In genomic region chr9:129549139-129549538, GRCh38 we compare ENCODE assay signal across 10 cellular contexts.
DNase-seq lines count a peak whose midpoint lies in the region; ATAC-seq and TF ChIP-seq lines count a peak whose summit lies in the region.
"Had no signal": no experiment of that assay in that cellular context is flagged by ENCODE, and none has a peak within 500 bp of the region (broad histone marks: within the 10 kb centered on the region; RNA-seq: fewer than 3 reads in every experiment).

No MANE protein-coding gene starts in this region.

- no peaks in the 10 kb centered on the region for H3K36me3 ChIP-seq in muscle layer of colon (ENCODE audit: insufficient read depth, low read length)
- H3K36me3 ChIP-seq in thymus (ENCODE audit: control insufficient read depth, insufficient read depth): no peaks in the 10 kb centered on the region
- H3K36me3 ChIP-seq in BE2C: no peaks in the 10 kb centered on the region

- H3K27ac ChIP-seq in muscle layer of colon (ENCODE audit: low read depth, low read length) (peak overlapping the region; percentile 90), thymus (ENCODE audit: low read depth) (peak overlapping the region; percentile 18)

- H3K4me1 Mint-ChIP-seq in T-helper 1 cell treated with Interleukin-12 subunit alpha and Interleukin-12 subunit beta and Interleukin-4 antibody, amounts not matched to agents 30 μg/mL and 1 μg/mL, for 36 hours (ENCODE audit: low read depth): peaks cover 8% of the 10 kb centered on the region
- H3K4me1 Mint-ChIP-seq in effector memory CD8-positive, alpha-beta T cell (ENCODE audit: low read depth in 2 of 2): peaks cover 7 to 9% of the 10 kb centered on the region in 2 donors

- no peak for DNase-seq in T-helper 1 cell
- no peak for DNase-seq in effector memory CD8-positive, alpha-beta T cell
- no peak for DNase-seq in BE2C
- DNase-seq in KG1 (lab: John Stamatoyannopoulos, UW): no peak
- no peak for DNase-seq in COLO829 (ENCODE audit: low spot score)
- DNase-seq: 8988T had no signal

- H3K27me3 Mint-ChIP-seq in T-helper 1 cell treated with Interleukin-12 subunit alpha and Interleukin-12 subunit beta and Interleukin-4 antibody, amounts not matched to agents 30 μg/mL and 1 μg/mL, for 36 hours (ENCODE audit: low read depth): peaks cover 49% of the 10 kb centered on the region
- peaks cover 53 to 81% of the 10 kb centered on the region in 2 donors for H3K27me3 Mint-ChIP-seq in effector memory CD8-positive, alpha-beta T cell

- H3K4me1 ChIP-seq in muscle layer of colon (ENCODE audit: insufficient read depth, low read length) (peaks cover 12% of the 10 kb centered on the region), thymus (ENCODE audit: control insufficient read depth, insufficient read depth, low read length) (peaks cover 3% of the 10 kb centered on the region), BE2C (no peaks in the 10 kb centered on the region; the same call in 1 of the 2 replicates)

- TF ChIP-seq CTCF in BE2C (IDR thresholded peaks at IDR 0.05; ENCODE audit: low read depth, low read length): no peak

- H3K4me3 ChIP-seq in muscle layer of colon (ENCODE audit: low read depth in 1 of 2, low read length in 2 of 2) (peak overlapping the region in 1 of 2 donors; percentile 75), thymus (ENCODE audit: low read length) (no peak overlapping the region), BE2C (ENCODE audit: low read depth, low read length) (no peak overlapping the region)

- no peaks in the 10 kb centered on the region for H3K9me3 Mint-ChIP-seq in T-helper 1 cell treated with Interleukin-12 subunit alpha and Interleukin-12 subunit beta and Interleukin-4 antibody, amounts not matched to agents 30 μg/mL and 1 μg/mL, for 36 hours
- H3K9me3 Mint-ChIP-seq in effector memory CD8-positive, alpha-beta T cell: no peaks in the 10 kb centered on the region
- H3K9me3 Mint-ChIP-seq: IgD-negative memory B cell had no signal

- H3K27ac Mint-ChIP-seq in T-helper 1 cell treated with Interleukin-12 subunit alpha and Interleukin-12 subunit beta and Interleukin-4 antibody, amounts not matched to agents 30 μg/mL and 1 μg/mL, for 36 hours: no peak overlapping the region
- peak overlapping the region in 1 of 2 donors; percentile 59 for H3K27ac Mint-ChIP-seq in effector memory CD8-positive, alpha-beta T cell
- H3K27ac Mint-ChIP-seq: IgD-negative memory B cell had no signal

- H3K36me3 Mint-ChIP-seq in T-helper 1 cell treated with Interleukin-12 subunit alpha and Interleukin-12 subunit beta and Interleukin-4 antibody, amounts not matched to agents 30 μg/mL and 1 μg/mL, for 36 hours (ENCODE audit: low read depth): peaks cover 1% of the 10 kb centered on the region
- H3K36me3 Mint-ChIP-seq in effector memory CD8-positive, alpha-beta T cell (ENCODE audit: insufficient read depth): peaks cover 2% of the 10 kb centered on the region
- H3K36me3 Mint-ChIP-seq: IgD-negative memory B cell had no signal

- WGBS in thymus: 95% methylated on average over 7 of the region's 7 CpGs

- no peak for ATAC-seq in effector memory CD8-positive, alpha-beta T cell (replicated peaks)

- peak overlapping the region; percentile 69 for H3K4me3 Mint-ChIP-seq in T-helper 1 cell treated with Interleukin-12 subunit alpha and Interleukin-12 subunit beta and Interleukin-4 antibody, amounts not matched to agents 30 μg/mL and 1 μg/mL, for 36 hours
- H3K4me3 Mint-ChIP-seq in effector memory CD8-positive, alpha-beta T cell: peak overlapping the region; percentile 11 to 65

- H3K27me3 ChIP-seq in muscle layer of colon (ENCODE audit: control insufficient read depth in 1 of 2, insufficient read depth in 2 of 2, low read length in 2 of 2): no peaks in the 10 kb centered on the region
- peaks cover 46% of the 10 kb centered on the region for H3K27me3 ChIP-seq in thymus (ENCODE audit: control insufficient read depth, insufficient read depth)
- H3K27me3 ChIP-seq in BE2C: no peaks in the 10 kb centered on the region

- no peaks in the 10 kb centered on the region for H3K9me3 ChIP-seq in muscle layer of colon (ENCODE audit: low read length)
- no peaks in the 10 kb centered on the region for H3K9me3 ChIP-seq in thymus (ENCODE audit: control insufficient read depth)
- no peaks in the 10 kb centered on the region for H3K9me3 ChIP-seq in BE2C

- H3K9ac ChIP-seq in muscle layer of colon (ENCODE audit: low read length): no peak overlapping the region
